In genomic region chr5:141521244-141521781, GRCh38 we compare ENCODE assay signal across 8 cellular contexts. TPM values are rescaled to one million over a fixed set of nuclear protein-coding genes. Genes with fewer than 3 reads are reported as not detected.
DNase-seq lines count a peak whose midpoint lies in the region; ATAC-seq, FAIRE-seq and TF ChIP-seq lines count a peak whose summit lies in the region.

No MANE protein-coding gene starts in this region.

- H3K27ac ChIP-seq in spleen = peak overlapping the region in 7 of 8 donors; percentile 3 to 68 (median 48)

- no peaks in the 10 kb centered on the region for H3K9me3 ChIP-seq in spleen

- TF ChIP-seq CTCF in astrocyte of the cerebellum (IDR thresholded peaks at IDR 0.05; ENCODE audit: low read depth, low read length, missing control alignments) (no peak), spleen (IDR thresholded peaks at IDR 0.05 in 8 of 11, conservative IDR thresholded peaks at IDR 0.05 in 3 of 11) (no peak)

- H3K4me3 ChIP-seq in astrocyte of the cerebellum (ENCODE audit: low read depth, low read length) (no peak overlapping the region), spleen (no peak overlapping the region)

- no peak for ATAC-seq in HG02938 (IDR thresholded peaks at IDR 0.05; ENCODE audit: unreplicated experiment)

- intact Hi-C loops in spleen (cut with DNase I; ENCODE audit: low total_unique reads) = no loop called here

- DNase-seq in CD1c-positive myeloid dendritic cell (ENCODE audit: extremely low spot score) (peak; percentile 87), MV-4-11 (lab: John Stamatoyannopoulos, UW) (peak; percentile 92), astrocyte of the cerebellum (ENCODE audit: low read depth) (peak; percentile 99), spleen (no peak), NCI-H1694 treated with DMSO at 0.1 percent for 48 hours (lab: John Stamatoyannopoulos, UW) (no peak), NCI-H69 (lab: John Stamatoyannopoulos, UW) (no peak)

- 58 to 72% (median 65%) methylated on average over 2 of the region's 2 CpGs for WGBS in spleen, 5 donors

- no peak for TF ChIP-seq POLR2A in spleen (IDR thresholded peaks at IDR 0.05)

- no peaks in the 10 kb centered on the region for H3K27me3 ChIP-seq in spleen (replicated peaks in 1 of 7)

- H3K36me3 ChIP-seq in spleen = peaks cover 0 to 100% (median 58%) of the 10 kb centered on the region in 6 donors

- H3K4me1 ChIP-seq in spleen = peaks cover 11 to 97% (median 42%) of the 10 kb centered on the region in 6 donors

- in situ Hi-C loops in astrocyte of the cerebellum (cut with HindIII; ENCODE audit: low sequenced_read_pairs) = no loop called here

- FAIRE-seq in islet of Langerhans (lab: Jason Lieb, UNC) = peak; percentile 69

RNA-seq across cellular contexts. Expression of gene PCDHGC5, which starts 32.4 kb away (rescaled TPM):
- 1 to 10 TPM in 5 of 7 donors, under 1 TPM in 2; 0.93 to 2.5 (median 1.2) TPM for total RNA-seq in spleen
- under 1 TPM in 2 of 3 donors, not detected in 1; 0.02 to 0.10 TPM for polyA plus RNA-seq in spleen

RNA-seq across cellular contexts. Expression of gene PCDHGC4, which starts 36.5 kb away (rescaled TPM):
- 1 to 10 TPM; 1.3 to 3.9 (median 2.6) TPM for total RNA-seq in spleen
- under 1 TPM in 2 of 3 donors, not detected in 1; 0.03 TPM for polyA plus RNA-seq in spleen

RNA-seq across cellular contexts. Expression of gene PCDHGC3, which starts 45.5 kb away (rescaled TPM):
- 10 to 100 TPM; 10.7 to 26.7 (median 22.5) TPM for total RNA-seq in spleen
- 10 to 100 TPM in 2 of 3 donors, 1 to 10 TPM in 1; 7.0 to 12.7 (median 10.3) TPM for polyA plus RNA-seq in spleen

Comparison
In these comparisons a context has a peak if more than half of its experiments do, and no peak if none do; other contexts are left out.
1. DNase-seq: peak in CD1c-positive myeloid dendritic cell (single experiment), MV-4-11 (single experiment) and astrocyte of the cerebellum (single experiment); none in spleen (single experiment), NCI-H1694 treated with DMSO at 0.1 percent for 48 hours (single experiment) and NCI-H69 (single experiment).